9 cellular contexts compared by ENCODE assay signal in genomic region chr4:88458091-88458740, GRCh38. TPM values are rescaled to one million over a fixed set of nuclear protein-coding genes. Genes with fewer than 3 reads are reported as not detected.
DNase-seq lines count a peak whose midpoint lies in the region; ATAC-seq and TF ChIP-seq lines count a peak whose summit lies in the region.
"Had no signal": no experiment of that assay in that cellular context is flagged by ENCODE, and none has a peak within 500 bp of the region (broad histone marks: within the 10 kb centered on the region; RNA-seq: fewer than 3 reads in every experiment).

No MANE protein-coding gene starts in this region.

- TF ChIP-seq CTCF in glutamatergic neuron (IDR thresholded peaks at IDR 0.05; ENCODE audit: partially characterized antibody, unreplicated experiment): no peak
- TF ChIP-seq CTCF in WERI-Rb-1 (IDR thresholded peaks at IDR 0.05; ENCODE audit: low read depth, low read length): no peak

- peak overlapping the region; percentile 69; the same call in 1 of the 2 replicates for H3K4me3 ChIP-seq in H7 (ENCODE audit: insufficient read depth, low read depth, low read length)
- peak overlapping the region; percentile 64 for H3K4me3 ChIP-seq in SJCRH30
- H3K4me3 ChIP-seq in skeletal muscle tissue (ENCODE audit: low read length in 3 of 3): peak overlapping the region; percentile 30 to 87 (median 86)
- H3K4me3 ChIP-seq in WERI-Rb-1 (ENCODE audit: low read depth, low read length): no peak overlapping the region

- no peak for DNase-seq in H7
- DNase-seq in SJCRH30: no peak
- no peak for DNase-seq in glutamatergic neuron
- DNase-seq in WERI-Rb-1: no peak
- no peak for DNase-seq in SHP77 (lab: John Stamatoyannopoulos, UW)
- no peak for DNase-seq in NCI-H1417 (lab: John Stamatoyannopoulos, UW)
- DNase-seq: cortex of kidney had no signal

- H3K4me3 Mint-ChIP-seq in glutamatergic neuron (ENCODE audit: unreplicated experiment): peak overlapping the region; percentile 85

- H3K27ac ChIP-seq in SJCRH30: no peak overlapping the region
- no peak overlapping the region for H3K27ac ChIP-seq in skeletal muscle tissue (ENCODE audit: low read depth, low read length)
- H3K27ac ChIP-seq in WERI-Rb-1: no peak overlapping the region

- ATAC-seq in GM18517 (IDR thresholded peaks at IDR 0.05; ENCODE audit: unreplicated experiment): no peak

- 0 out of 2 replicates have a peak, but pooled peaks cover 7% of the 10 kb centered on the region for H3K4me1 ChIP-seq in SJCRH30
- peaks cover 0 to 5% (median 5%) of the 10 kb centered on the region in 3 donors for H3K4me1 ChIP-seq in skeletal muscle tissue (ENCODE audit: control insufficient read depth in 3 of 3, insufficient read depth in 3 of 3, low read length in 3 of 3)

- H3K27ac Mint-ChIP-seq in glutamatergic neuron (ENCODE audit: unreplicated experiment): no peak overlapping the region

- peaks cover 2% of the 10 kb centered on the region for H3K4me1 Mint-ChIP-seq in glutamatergic neuron (ENCODE audit: low read depth, unreplicated experiment)

- peak overlapping the region in 1 of 3 donors; percentile 78 for H3K9ac ChIP-seq in skeletal muscle tissue (ENCODE audit: low read depth in 1 of 3, low read length in 3 of 3)

- peaks cover 5% of the 10 kb centered on the region for H3K36me3 Mint-ChIP-seq in glutamatergic neuron (ENCODE audit: unreplicated experiment)

- no peaks in the 10 kb centered on the region; the same call in 1 of the 2 replicates for H3K36me3 ChIP-seq in H7 (replicated peaks; ENCODE audit: control insufficient read depth, insufficient read depth, low read length)
- no peaks in the 10 kb centered on the region for H3K36me3 ChIP-seq in SJCRH30
- H3K36me3 ChIP-seq in skeletal muscle tissue (ENCODE audit: control insufficient read depth in 3 of 3, insufficient read depth in 3 of 3, low read length in 3 of 3): peaks cover 0 to 2% (median 2%) of the 10 kb centered on the region in 3 donors
- no peaks in the 10 kb centered on the region for H3K36me3 ChIP-seq in WERI-Rb-1

- H3K9me3 Mint-ChIP-seq in glutamatergic neuron (ENCODE audit: unreplicated experiment): peaks cover 5% of the 10 kb centered on the region

- H3K27me3 Mint-ChIP-seq in glutamatergic neuron (ENCODE audit: unreplicated experiment): peaks cover 3% of the 10 kb centered on the region

- H3K9me3 ChIP-seq in SJCRH30 (replicated peaks) (no peaks in the 10 kb centered on the region), skeletal muscle tissue (ENCODE audit: control insufficient read depth in 3 of 3, low read length in 3 of 3) (no peaks in the 10 kb centered on the region), WERI-Rb-1 (ENCODE audit: severe bottlenecking) (no peaks in the 10 kb centered on the region)

- peaks cover 23% of the 10 kb centered on the region for H3K27me3 ChIP-seq in H7 (ENCODE audit: control insufficient read depth, insufficient read depth, low read length)
- no peaks in the 10 kb centered on the region for H3K27me3 ChIP-seq in SJCRH30
- no peaks in the 10 kb centered on the region for H3K27me3 ChIP-seq in skeletal muscle tissue (ENCODE audit: control insufficient read depth in 3 of 3, insufficient read depth in 3 of 3, low read length in 3 of 3)
- peaks cover 13% of the 10 kb centered on the region for H3K27me3 ChIP-seq in WERI-Rb-1 (ENCODE audit: insufficient read depth, low read depth, severe bottlenecking)

RNA-seq across cellular contexts. Expression of gene HERC5, which starts 1.3 kb away (rescaled TPM):
- 6.1 and 7.6 TPM in 2 replicates for total RNA-seq in H7 (2014; rRNA removed; shearing (Covaris generic))
- total RNA-seq in SJCRH30 (2014; rRNA removed; shearing (Covaris generic)): 46.3 and 49.6 TPM in 2 replicates
- 0.27 TPM for total RNA-seq in glutamatergic neuron (ENCODE audit: unreplicated experiment)
- total RNA-seq in skeletal muscle tissue: 5.7 TPM
